Comparison of ENCODE assay signal across 14 cellular contexts in the genomic region with DNA sequence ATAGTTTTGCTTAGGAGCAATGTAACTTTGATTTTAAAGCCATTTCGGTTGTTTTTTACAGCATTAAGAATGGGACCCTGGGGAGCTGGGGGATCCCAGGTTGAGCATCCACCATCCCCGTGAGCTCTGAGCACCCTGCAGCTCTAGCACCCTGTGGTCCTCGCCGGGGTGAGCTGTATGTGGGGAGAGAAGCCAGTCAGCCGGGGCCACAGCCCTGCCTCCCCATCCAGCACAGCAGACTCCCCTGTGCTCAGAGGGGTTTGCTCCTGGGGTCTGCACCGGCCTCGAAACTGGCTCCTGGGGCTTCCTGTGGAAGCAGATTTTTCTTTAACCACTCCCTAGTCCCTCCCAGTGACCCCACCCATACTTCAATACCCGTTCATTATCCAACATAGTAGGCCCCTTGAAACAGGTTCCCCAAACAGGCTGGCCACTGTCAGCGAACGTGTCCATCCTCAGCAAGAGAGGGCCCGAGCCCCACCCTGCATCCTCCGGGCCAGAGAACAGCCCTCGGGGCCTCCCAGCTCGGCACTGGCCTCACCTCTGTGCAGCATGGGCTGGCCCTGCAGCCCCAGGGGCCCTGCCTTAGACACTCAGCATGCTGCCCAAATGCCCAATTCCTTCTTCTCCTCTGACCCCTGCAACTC. TPM values are rescaled to one million over a fixed set of nuclear protein-coding genes. Genes with fewer than 3 reads are reported as not detected.
DNase-seq lines count a peak whose midpoint lies in the region; ATAC-seq and TF ChIP-seq lines count a peak whose summit lies in the region.
"Had no signal": no experiment of that assay in that cellular context is flagged by ENCODE, and none has a peak within 500 bp of the region (broad histone marks: within the 10 kb centered on the region; RNA-seq: fewer than 3 reads in every experiment).

No MANE protein-coding gene starts in this region.

- ATAC-seq in GM23338 (peak; percentile 26), HG03175 (IDR thresholded peaks at IDR 0.05; ENCODE audit: unreplicated experiment) (no peak), HG02571 (IDR thresholded peaks at IDR 0.05; ENCODE audit: unreplicated experiment) (no peak)
- no peak for ATAC-seq in activated naive CD4-positive, alpha-beta T cell treated with anti-CD3 and anti-CD28 coated beads, Interleukin-2, amount 50 U/mL, for 72 hours
- ATAC-seq: HCT116, PC-3 had no signal

- no peaks in the 10 kb centered on the region for H3F3A ChIP-seq in GM23338 (replicated peaks; ENCODE audit: low read depth)

- peaks cover 14% of the 10 kb centered on the region; the same call in 1 of the 2 replicates for H3K4me1 ChIP-seq in GM23338 (ENCODE audit: insufficient read depth)
- H3K4me1 ChIP-seq in esophagus (ENCODE audit: control insufficient read depth in 2 of 2, insufficient read depth in 2 of 2, low read length in 1 of 2), result no peaks in the 10 kb centered on the region
- H3K4me1 ChIP-seq in mesenchymal stem cell (ENCODE audit: control insufficient read depth, insufficient read depth, low read depth, low read length), result peaks cover 6% of the 10 kb centered on the region
- H3K4me1 ChIP-seq in stomach, result peaks cover 0 to 20% (median 0%) of the 10 kb centered on the region in 4 donors
- H3K4me1 ChIP-seq: pancreas had no signal

- H3K4me3 ChIP-seq in GM23338, result no peak overlapping the region
- peak overlapping the region; percentile 30 to 36 for H3K4me3 ChIP-seq in esophagus (ENCODE audit: low read depth in 1 of 2, low read length in 2 of 2)
- peak overlapping the region in 1 of 2 experiments; percentile 90 for H3K4me3 ChIP-seq in mesenchymal stem cell (ENCODE audit: insufficient read depth in 1 of 2, low read depth in 1 of 2, low read length in 2 of 2)
- peak overlapping the region; percentile 48 to 55 (median 50) for H3K4me3 ChIP-seq in stomach

- H3K27ac ChIP-seq in GM23338 (ENCODE audit: low read depth) (no peak overlapping the region), esophagus (ENCODE audit: low read depth in 2 of 2, low read length in 1 of 2) (peak overlapping the region; percentile 80 to 83), mesenchymal stem cell (ENCODE audit: low read length, poor library complexity, severe bottlenecking) (no peak overlapping the region), stomach (peak overlapping the region; percentile 10 to 89 (median 82))

- H3K18ac ChIP-seq in mesenchymal stem cell (ENCODE audit: low read depth in 1 of 2, low read length in 2 of 2), result peak overlapping the region; percentile 67 to 97

- peak overlapping the region in 1 of 2 experiments; percentile 90 for H3K14ac ChIP-seq in mesenchymal stem cell (ENCODE audit: low read length in 2 of 2)

- WGBS in esophagus, 2 donors, result 53 to 62% methylated on average over 14 of the region's 14 CpGs
- 80% methylated on average over 14 of the region's 14 CpGs for WGBS in mesenchymal stem cell
- WGBS in stomach, 5 donors, result 41 to 62% (median 54%) methylated on average over 14 of the region's 14 CpGs

- no peaks in the 10 kb centered on the region for H3K36me3 Mint-ChIP-seq in GM23338 (ENCODE audit: low read depth)
- no peaks in the 10 kb centered on the region for H3K36me3 Mint-ChIP-seq in activated naive CD4-positive, alpha-beta T cell treated with anti-CD3 and anti-CD28 coated beads, Interleukin-2, amount 50 U/mL, for 72 hours
- H3K36me3 Mint-ChIP-seq: CD14-positive monocyte had no signal

- peak overlapping the region; percentile 74 for H4K91ac ChIP-seq in mesenchymal stem cell (ENCODE audit: low read length)

- H3K27me3 ChIP-seq in GM23338 (ENCODE audit: insufficient read depth), result no peaks in the 10 kb centered on the region
- no peaks in the 10 kb centered on the region for H3K27me3 ChIP-seq in esophagus (ENCODE audit: control insufficient read depth in 1 of 2, insufficient read depth in 2 of 2, low read length in 2 of 2)
- H3K27me3 ChIP-seq in mesenchymal stem cell (ENCODE audit: control insufficient read depth in 1 of 2, insufficient read depth in 1 of 2, low read length in 2 of 2), result no peaks in the 10 kb centered on the region
- peaks cover 0 to 29% (median 0%) of the 10 kb centered on the region in 3 donors for H3K27me3 ChIP-seq in stomach
- H3K27me3 ChIP-seq: pancreas had no signal

- DNase-seq in GM23338 (ENCODE audit: low spot score) (no peak), mesenchymal stem cell (no peak), stomach (no peak), Kasumi-1 (lab: John Stamatoyannopoulos, UW) (no peak)
- no peak for DNase-seq in activated naive CD4-positive, alpha-beta T cell treated with anti-CD3 and anti-CD28 coated beads, Interleukin-2, amount 50 U/mL, for 72 hours (ENCODE audit: low spot score in 2 of 2)
- DNase-seq: NCI-H2171, pancreas, PC-3, T-helper 9 cell had no signal

- no peak overlapping the region for H2BK5ac ChIP-seq in mesenchymal stem cell (ENCODE audit: low read depth, low read length, poor library complexity, severe bottlenecking)

- no peak for TF ChIP-seq POLR2A in stomach (IDR thresholded peaks at IDR 0.05)

- TF ChIP-seq EP300 in stomach (IDR thresholded peaks at IDR 0.05), result no peak

- no peaks in the 10 kb centered on the region for H3K9me3 ChIP-seq in esophagus (ENCODE audit: control insufficient read depth in 2 of 2, insufficient read depth in 1 of 2, low read depth in 1 of 2, low read length in 1 of 2)
- no peaks in the 10 kb centered on the region for H3K9me3 ChIP-seq in mesenchymal stem cell (ENCODE audit: control insufficient read depth, low read length)
- H3K9me3 ChIP-seq in stomach, result no peaks in the 10 kb centered on the region
- H3K9me3 ChIP-seq: pancreas had no signal

- no peaks in the 10 kb centered on the region for H3K79me2 ChIP-seq in GM23338 (replicated peaks; ENCODE audit: insufficient read depth)

- peak overlapping the region; percentile 67 for H4K8ac ChIP-seq in mesenchymal stem cell (ENCODE audit: low read length)

- intact Hi-C loops in stomach (cut with DNase I; ENCODE audit: low total_unique reads), result no loop called here

- H2BK15ac ChIP-seq in mesenchymal stem cell (ENCODE audit: low read depth, poor library complexity, severe bottlenecking), result peak overlapping the region; percentile 75

- H3K36me3 ChIP-seq in GM23338 (ENCODE audit: insufficient read depth) (no peaks in the 10 kb centered on the region), esophagus (ENCODE audit: control insufficient read depth in 2 of 2, insufficient read depth in 2 of 2, low read length in 1 of 2) (no peaks in the 10 kb centered on the region), mesenchymal stem cell (ENCODE audit: control insufficient read depth in 1 of 2, insufficient read depth in 2 of 2, low read depth in 1 of 2, low read length in 2 of 2) (peaks cover 0 to 35% of the 10 kb centered on the region in 2 experiments), stomach (no peaks in the 10 kb centered on the region)
- H3K36me3 ChIP-seq: pancreas had no signal

- peaks cover 7% of the 10 kb centered on the region for H3K27me3 Mint-ChIP-seq in GM23338 (ENCODE audit: insufficient read depth, low read depth, poor library complexity)

- no peak overlapping the region for H3K4me3 Mint-ChIP-seq in GM23338

- no peak overlapping the region for H3K23ac ChIP-seq in mesenchymal stem cell (ENCODE audit: low read length in 2 of 2)

- H3K4ac ChIP-seq in mesenchymal stem cell (ENCODE audit: low read depth in 1 of 2, low read length in 2 of 2), result peak overlapping the region; percentile 49 to 90

- peak overlapping the region; percentile 98 for H3K9ac ChIP-seq in mesenchymal stem cell (ENCODE audit: low read length)

- H3K9me2 ChIP-seq in GM23338 (ENCODE audit: insufficient read depth), result no peaks in the 10 kb centered on the region

- TF ChIP-seq CTCF in GM23338 (conservative IDR thresholded peaks at IDR 0.05; ENCODE audit: low read depth in 2 of 2) (no peak), stomach (IDR thresholded peaks at IDR 0.05) (no peak)

- no peaks in the 10 kb centered on the region for H4K20me1 ChIP-seq in GM23338 (replicated peaks; ENCODE audit: insufficient read depth)

- H3K79me1 ChIP-seq in mesenchymal stem cell (replicated peaks; ENCODE audit: low read length, poor library complexity, severe bottlenecking), result no peaks in the 10 kb centered on the region

- peaks cover 27% of the 10 kb centered on the region for H3K4me1 Mint-ChIP-seq in GM23338
- H3K4me1 Mint-ChIP-seq: CD14-positive monocyte had no signal

- H3K4me2 ChIP-seq in GM23338 (no peak overlapping the region), mesenchymal stem cell (ENCODE audit: low read length, poor library complexity, severe bottlenecking) (no peak overlapping the region)

- peak overlapping the region; percentile 4 to 99 for H2BK12ac ChIP-seq in mesenchymal stem cell (ENCODE audit: low read length in 2 of 2)

- H2AK5ac ChIP-seq in mesenchymal stem cell (ENCODE audit: low read length, severe bottlenecking), result no peak overlapping the region

- H2AFZ ChIP-seq in GM23338 (peak overlapping the region; percentile 97; the same call in 1 of the 2 replicates), mesenchymal stem cell (ENCODE audit: low read depth, low read length) (no peak overlapping the region)

- H3K9me3 Mint-ChIP-seq in GM23338, result no peaks in the 10 kb centered on the region
- no peaks in the 10 kb centered on the region for H3K9me3 Mint-ChIP-seq in activated naive CD4-positive, alpha-beta T cell treated with anti-CD3 and anti-CD28 coated beads, Interleukin-2, amount 50 U/mL, for 72 hours
- H3K9me3 Mint-ChIP-seq: CD14-positive monocyte had no signal

- H2BK120ac ChIP-seq in mesenchymal stem cell (ENCODE audit: low read depth, low read length), result peak overlapping the region; percentile 39

- no peak overlapping the region for H3K27ac Mint-ChIP-seq in GM23338
- H3K27ac Mint-ChIP-seq in activated naive CD4-positive, alpha-beta T cell treated with anti-CD3 and anti-CD28 coated beads, Interleukin-2, amount 50 U/mL, for 72 hours, result peak overlapping the region in 1 of 2 donors; percentile 37
- H3K27ac Mint-ChIP-seq: CD14-positive monocyte had no signal

TF ChIP-seq in GM23338, 12 proteins besides CTCF, POLR2A, EP300 and RAD21 (continues in another document):
- TF ChIP-seq, protein P1, sequence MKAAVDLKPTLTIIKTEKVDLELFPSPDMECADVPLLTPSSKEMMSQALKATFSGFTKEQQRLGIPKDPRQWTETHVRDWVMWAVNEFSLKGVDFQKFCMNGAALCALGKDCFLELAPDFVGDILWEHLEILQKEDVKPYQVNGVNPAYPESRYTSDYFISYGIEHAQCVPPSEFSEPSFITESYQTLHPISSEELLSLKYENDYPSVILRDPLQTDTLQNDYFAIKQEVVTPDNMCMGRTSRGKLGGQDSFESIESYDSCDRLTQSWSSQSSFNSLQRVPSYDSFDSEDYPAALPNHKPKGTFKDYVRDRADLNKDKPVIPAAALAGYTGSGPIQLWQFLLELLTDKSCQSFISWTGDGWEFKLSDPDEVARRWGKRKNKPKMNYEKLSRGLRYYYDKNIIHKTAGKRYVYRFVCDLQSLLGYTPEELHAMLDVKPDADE (IDR thresholded peaks at IDR 0.05), result no peak
- no peak for TF ChIP-seq ZNF114 (CRISPR knock-in tag; IDR thresholded peaks at IDR 0.05)

RNA-seq across cellular contexts. Expression of gene COL6A3, which starts 1.2 kb away (rescaled TPM):
- 7.3 and 8.7 TPM in 2 replicates for total RNA-seq in GM23338 (2014; rRNA removed; shearing (Covaris generic))
- polyA plus RNA-seq in GM23338 (2016; fragmentation: Nextera tagmentation; extraction: Ambion mirVana) (1.2 TPM in 2 replicates), esophagus (10 to 100 TPM in 1 of 2 donors, 1 to 10 TPM in 1; 4.3 to 10.3 TPM), stomach (10 to 100 TPM in 2 of 3 donors, 1 to 10 TPM in 1; 9.3 to 23.3 (median 12.0) TPM)
- 173 TPM for polyA plus RNA-seq in mesenchymal stem cell (2013, experiment 1 of 2)
- 153 TPM for polyA plus RNA-seq in mesenchymal stem cell (2013, experiment 2 of 2)
- total RNA-seq in stomach, result 100 to 1,000 TPM; 105 to 411 (median 138) TPM
- 10 to 100 TPM; 13.6 to 31.6 TPM for total RNA-seq in activated naive CD4-positive, alpha-beta T cell treated with anti-CD3 and anti-CD28 coated beads, Interleukin-2, amount 50 U/mL, for 72 hours
- polyA plus RNA-seq: CD14-positive monocyte had no signal

Comparison
In these comparisons a context has a peak if more than half of its experiments do, and no peak if none do; other contexts are left out.
1. H3K27ac ChIP-seq: peak in esophagus (2 of 2) and stomach (5 of 5); none in GM23338 (single experiment) and mesenchymal stem cell (single experiment).